8 cellular contexts compared by ENCODE assay signal in genomic region chr14:21454843-21455550, GRCh38. TPM values are rescaled to one million over a fixed set of nuclear protein-coding genes. Genes with fewer than 3 reads are reported as not detected.
DNase-seq lines count a peak whose midpoint lies in the region; ATAC-seq, FAIRE-seq and TF ChIP-seq lines count a peak whose summit lies in the region.

No MANE protein-coding gene starts in this region.

- no peak for FAIRE-seq in A549 (lab: Jason Lieb, UNC)

- H2AFZ ChIP-seq in GM23338: no peak overlapping the region

- peak overlapping the region; percentile 96 for H3K4me3 Mint-ChIP-seq in GM23338
- peak overlapping the region; percentile 85 for H3K4me3 Mint-ChIP-seq in activated CD8-positive, alpha-beta T cell treated with anti-CD3 and anti-CD28 coated beads for 36 hours
- peak overlapping the region; percentile 90 for H3K4me3 Mint-ChIP-seq in stimulated activated effector memory CD8-positive, alpha-beta T cell treated with anti-CD3 and anti-CD28 coated beads, Interleukin-12 subunit alpha, Interleukin-12 subunit beta, amount 100 ng/mL, for 72 hours

- peaks cover 8% of the 10 kb centered on the region for H3K27me3 Mint-ChIP-seq in GM23338 (ENCODE audit: insufficient read depth, low read depth, poor library complexity)
- no peaks in the 10 kb centered on the region for H3K27me3 Mint-ChIP-seq in activated CD8-positive, alpha-beta T cell treated with anti-CD3 and anti-CD28 coated beads for 36 hours

- POLR2A ChIA-PET in A549 (lab: Yijun Ruan, JAX): interaction anchor here (2.9 kb wide), 1 partner anchor 18 kb away, joined by 43 read pairs; no protein-coding TSS in a partner anchor
- POLR2A ChIA-PET in activated CD8-positive, alpha-beta T cell treated with anti-CD3 and anti-CD28 coated beads for 36 hours (lab: Charles Lee): interaction anchor here (1.0 to 3.4 kb wide), 12 partner anchors 11 to 75 kb away, joined by 3 to 13 read pairs (median 4); partner anchors contain the start of genes METTL3, SALL2 and SUPT16H

- TF ChIP-seq CTCF in A549 (IDR thresholded peaks at IDR 0.05) (no peak), GM23338 (conservative IDR thresholded peaks at IDR 0.05; ENCODE audit: low read depth in 2 of 2) (no peak)
- TF ChIP-seq CTCF in activated CD8-positive, alpha-beta T cell treated with anti-CD3 and anti-CD28 coated beads for 36 hours (IDR thresholded peaks at IDR 0.05): no peak

- no peaks in the 10 kb centered on the region for H3K9me3 Mint-ChIP-seq in GM23338
- H3K9me3 Mint-ChIP-seq in activated CD8-positive, alpha-beta T cell treated with anti-CD3 and anti-CD28 coated beads for 36 hours: no peaks in the 10 kb centered on the region
- no peaks in the 10 kb centered on the region for H3K9me3 Mint-ChIP-seq in stimulated activated effector memory CD8-positive, alpha-beta T cell treated with anti-CD3 and anti-CD28 coated beads, Interleukin-12 subunit alpha, Interleukin-12 subunit beta, amount 100 ng/mL, for 72 hours

- H3K27ac Mint-ChIP-seq in GM23338: peak overlapping the region; percentile 97
- H3K27ac Mint-ChIP-seq in activated CD8-positive, alpha-beta T cell treated with anti-CD3 and anti-CD28 coated beads for 36 hours: peak overlapping the region; percentile 97
- peak overlapping the region; percentile 98 for H3K27ac Mint-ChIP-seq in stimulated activated effector memory CD8-positive, alpha-beta T cell treated with anti-CD3 and anti-CD28 coated beads, Interleukin-12 subunit alpha, Interleukin-12 subunit beta, amount 100 ng/mL, for 72 hours

- H3K4me2 ChIP-seq in A549: peak overlapping the region; percentile 79
- H3K4me2 ChIP-seq in GM23338: peak overlapping the region; percentile 86

- H3K4me1 ChIP-seq in A549 (peaks cover 19% of the 10 kb centered on the region), GM23338 (ENCODE audit: insufficient read depth) (peaks cover 8% of the 10 kb centered on the region; the same call in 1 of the 2 replicates), iPS-18a (ENCODE audit: control insufficient read depth, low read depth, low read length) (peaks cover 8% of the 10 kb centered on the region)

- no peak for DNase-seq in A549 (ENCODE audit: low read depth in 1 of 2, low spot score in 1 of 2)
- DNase-seq in GM23338 (ENCODE audit: low spot score): peak; percentile 35
- DNase-seq in activated CD8-positive, alpha-beta T cell treated with anti-CD3 and anti-CD28 coated beads for 36 hours: no peak
- DNase-seq in stimulated activated effector memory CD8-positive, alpha-beta T cell treated with anti-CD3 and anti-CD28 coated beads, Interleukin-12 subunit alpha, Interleukin-12 subunit beta, amount 100 ng/mL, for 72 hours (ENCODE audit: low spot score in 2 of 2): no peak
- DNase-seq in superior temporal gyrus (ENCODE audit: extremely low spot score): no peak
- DNase-seq in germinal center (ENCODE audit: low spot score): no peak

- H4K20me1 ChIP-seq in GM23338 (replicated peaks; ENCODE audit: insufficient read depth): peaks cover 23% of the 10 kb centered on the region

- H3K27ac ChIP-seq in A549 (peak overlapping the region; percentile 86 to 94), GM23338 (ENCODE audit: low read depth) (peak overlapping the region; percentile 92), iPS-18a (ENCODE audit: low read length) (peak overlapping the region; percentile 88)

- no peaks in the 10 kb centered on the region for H3K9me2 ChIP-seq in GM23338 (ENCODE audit: insufficient read depth)

- peaks cover 3% of the 10 kb centered on the region for H3F3A ChIP-seq in GM23338 (replicated peaks; ENCODE audit: low read depth)

- ATAC-seq in A549 (no peak; a peak in 1 of 6 replicates), GM23338 (no peak; the same call in 2 of the 3 replicates), GM19023 (IDR thresholded peaks at IDR 0.05; ENCODE audit: unreplicated experiment) (no peak)
- ATAC-seq in activated CD8-positive, alpha-beta T cell treated with anti-CD3 and anti-CD28 coated beads for 36 hours: no peak
- ATAC-seq in stimulated activated effector memory CD8-positive, alpha-beta T cell treated with anti-CD3 and anti-CD28 coated beads, Interleukin-12 subunit alpha, Interleukin-12 subunit beta, amount 100 ng/mL, for 72 hours: no peak

- TF ChIP-seq EP300 in A549 (IDR thresholded peaks at IDR 0.05): no peak

- 32% methylated on average over 15 of the region's 15 CpGs for WGBS in A549 (ENCODE audit: missing lambda C conversion rate)

- intact Hi-C loops in activated CD8-positive, alpha-beta T cell treated with anti-CD3 and anti-CD28 coated beads for 36 hours (cut with micrococcal nuclease): loop anchor here (1.0 kb wide), 1 partner anchor 19 kb away; no protein-coding TSS in a partner anchor

- no peak for TF ChIP-seq POLR2A in A549 (IDR thresholded peaks at IDR 0.05; ENCODE audit: low read length)

- no peaks in the 10 kb centered on the region for H3K9me3 ChIP-seq in A549
- no peaks in the 10 kb centered on the region for H3K9me3 ChIP-seq in iPS-18a (ENCODE audit: control insufficient read depth, low read depth, low read length)

- peaks cover 57% of the 10 kb centered on the region for H3K79me2 ChIP-seq in GM23338 (replicated peaks; ENCODE audit: insufficient read depth)

- CTCF ChIA-PET in A549 (lab: Yijun Ruan, JAX): interaction anchor here (0.8 to 3.6 kb wide), 5 partner anchors 18 to 359 kb away, joined by 3 to 29 read pairs (median 3); partner anchors contain the start of genes RAB2B and TOX4
- CTCF ChIA-PET in activated CD8-positive, alpha-beta T cell treated with anti-CD3 and anti-CD28 coated beads for 36 hours (lab: Charles Lee): interaction anchor here (1.2 to 3.8 kb wide), 10 partner anchors 8 to 350 kb away, joined by 3 to 27 read pairs (median 9); partner anchors contain the start of gene METTL3

- H3K27me3 ChIP-seq in GM23338 (ENCODE audit: insufficient read depth) (no peaks in the 10 kb centered on the region), iPS-18a (ENCODE audit: control insufficient read depth, insufficient read depth, low read length) (no peaks in the 10 kb centered on the region)

- peaks cover 18% of the 10 kb centered on the region for H3K36me3 Mint-ChIP-seq in GM23338 (ENCODE audit: low read depth)
- peaks cover 22% of the 10 kb centered on the region for H3K36me3 Mint-ChIP-seq in activated CD8-positive, alpha-beta T cell treated with anti-CD3 and anti-CD28 coated beads for 36 hours (ENCODE audit: low read depth)
- peaks cover 76% of the 10 kb centered on the region for H3K36me3 Mint-ChIP-seq in stimulated activated effector memory CD8-positive, alpha-beta T cell treated with anti-CD3 and anti-CD28 coated beads, Interleukin-12 subunit alpha, Interleukin-12 subunit beta, amount 100 ng/mL, for 72 hours

- peaks cover 18% of the 10 kb centered on the region for H3K4me1 Mint-ChIP-seq in GM23338
- peaks cover 38% of the 10 kb centered on the region for H3K4me1 Mint-ChIP-seq in activated CD8-positive, alpha-beta T cell treated with anti-CD3 and anti-CD28 coated beads for 36 hours (ENCODE audit: low read depth)
- peaks cover 28% of the 10 kb centered on the region for H3K4me1 Mint-ChIP-seq in stimulated activated effector memory CD8-positive, alpha-beta T cell treated with anti-CD3 and anti-CD28 coated beads, Interleukin-12 subunit alpha, Interleukin-12 subunit beta, amount 100 ng/mL, for 72 hours

- H3K4me3 ChIP-seq in A549: peak overlapping the region; percentile 86
- peak overlapping the region; percentile 76 for H3K4me3 ChIP-seq in GM23338
- H3K4me3 ChIP-seq in iPS-18a (ENCODE audit: low read length): peak overlapping the region; percentile 98

- no peak for TF ChIP-seq RAD21 in A549 (conservative IDR thresholded peaks at IDR 0.05 in 1 of 2, IDR thresholded peaks at IDR 0.05 in 1 of 2)

- no peaks in the 10 kb centered on the region for H3K36me3 ChIP-seq in GM23338 (ENCODE audit: insufficient read depth)
- peaks cover 8% of the 10 kb centered on the region for H3K36me3 ChIP-seq in iPS-18a (ENCODE audit: control insufficient read depth, low read depth, low read length)

- H3K9ac ChIP-seq in iPS-18a (ENCODE audit: low read length): peak overlapping the region; percentile 95

RNA-seq across cellular contexts. Expression of gene CHD8, which starts 0.9 kb away (rescaled TPM):
- polyA plus RNA-seq in A549 (2011; rRNA removed) (28.5 and 50.4 TPM in 2 replicates), A549 (2017; fragmentation: RNase III; extraction: RNeasy Plus Mini Kit Qiagen cat#74134 plus additional on column Dnase treatment) (35.2 to 37.8 TPM (median 36.8 TPM) in 3 replicates), GM23338 (2016; fragmentation: Nextera tagmentation; extraction: Ambion mirVana) (95.5 and 96.2 TPM in 2 replicates)
- 20.4 and 26.4 TPM in 2 replicates for polyA plus RNA-seq in A549 (2012; cell fraction: cytosol; rRNA removed)
- polyA plus RNA-seq in A549 (2012; cell fraction: nucleus; rRNA removed): 90.5 and 91.9 TPM in 2 replicates
- polyA minus RNA-seq in A549 (2011; rRNA and poly(A)+ RNA removed): 135 and 145 TPM in 2 replicates
- 97.2 and 129 TPM in 2 replicates for total RNA-seq in GM23338 (2014; rRNA removed; shearing (Covaris generic))
- total RNA-seq in activated CD8-positive, alpha-beta T cell treated with anti-CD3 and anti-CD28 coated beads for 36 hours: 10 to 100 TPM; 82.3 to 85.3 TPM

RNA-seq across cellular contexts. Expression of gene RAB2B, which starts 21.8 kb away (rescaled TPM):
- polyA plus RNA-seq in A549 (2011; rRNA removed) (37.5 and 41.3 TPM in 2 replicates), A549 (2017; fragmentation: RNase III; extraction: RNeasy Plus Mini Kit Qiagen cat#74134 plus additional on column Dnase treatment) (15.8 to 19.8 TPM (median 18.4 TPM) in 3 replicates), GM23338 (2016; fragmentation: Nextera tagmentation; extraction: Ambion mirVana) (11.7 and 12.9 TPM in 2 replicates)
- 7.9 and 11.8 TPM in 2 replicates for polyA plus RNA-seq in A549 (2012; cell fraction: cytosol; rRNA removed)
- polyA plus RNA-seq in A549 (2012; cell fraction: nucleus; rRNA removed): 6.7 and 11.2 TPM in 2 replicates
- polyA minus RNA-seq in A549 (2011; rRNA and poly(A)+ RNA removed): 19.8 and 26.5 TPM in 2 replicates
- total RNA-seq in GM23338 (2014; rRNA removed; shearing (Covaris generic)): 29.9 and 35.7 TPM in 2 replicates
- 10 to 100 TPM; 18.2 to 19.8 TPM for total RNA-seq in activated CD8-positive, alpha-beta T cell treated with anti-CD3 and anti-CD28 coated beads for 36 hours

RNA-seq across cellular contexts. Expression of gene TOX4, which starts 22.0 kb away (rescaled TPM):
- polyA plus RNA-seq in A549 (2011; rRNA removed): 76.4 and 80.3 TPM in 2 replicates
- 49.8 and 60.8 TPM in 2 replicates for polyA plus RNA-seq in A549 (2012; cell fraction: cytosol; rRNA removed)
- 54.5 and 55.2 TPM in 2 replicates for polyA plus RNA-seq in A549 (2012; cell fraction: nucleus; rRNA removed)
- 41.1 to 48.3 TPM (median 41.4 TPM) in 3 replicates for polyA plus RNA-seq in A549 (2017; fragmentation: RNase III; extraction: RNeasy Plus Mini Kit Qiagen cat#74134 plus additional on column Dnase treatment)
- 114 and 135 TPM in 2 replicates for polyA minus RNA-seq in A549 (2011; rRNA and poly(A)+ RNA removed)
- total RNA-seq in GM23338 (2014; rRNA removed; shearing (Covaris generic)): 37.2 and 45.6 TPM in 2 replicates
- polyA plus RNA-seq in GM23338 (2016; fragmentation: Nextera tagmentation; extraction: Ambion mirVana): 67.1 and 72.8 TPM in 2 replicates
- 10 to 100 TPM; 65.2 to 65.8 TPM for total RNA-seq in activated CD8-positive, alpha-beta T cell treated with anti-CD3 and anti-CD28 coated beads for 36 hours

RNA-seq across cellular contexts. Expression of gene METTL3, which starts 56.1 kb away (rescaled TPM):
- polyA plus RNA-seq in A549 (2011; rRNA removed) (103 and 118 TPM in 2 replicates), A549 (2017; fragmentation: RNase III; extraction: RNeasy Plus Mini Kit Qiagen cat#74134 plus additional on column Dnase treatment) (63.2 to 66.3 TPM (median 65.2 TPM) in 3 replicates), GM23338 (2016; fragmentation: Nextera tagmentation; extraction: Ambion mirVana) (87.0 and 100 TPM in 2 replicates)
- polyA plus RNA-seq in A549 (2012; cell fraction: cytosol; rRNA removed): 92.6 and 95.3 TPM in 2 replicates
- polyA plus RNA-seq in A549 (2012; cell fraction: nucleus; rRNA removed): 281 and 353 TPM in 2 replicates
- polyA minus RNA-seq in A549 (2011; rRNA and poly(A)+ RNA removed): 94.6 and 130 TPM in 2 replicates
- 125 and 140 TPM in 2 replicates for total RNA-seq in GM23338 (2014; rRNA removed; shearing (Covaris generic))
- 10 to 100 TPM; 66.7 to 70.8 TPM for total RNA-seq in activated CD8-positive, alpha-beta T cell treated with anti-CD3 and anti-CD28 coated beads for 36 hours
